ENCODE assay signal across 8 cellular contexts in genomic region chr19:19489804-19490204, GRCh38. TPM values are rescaled to one million over a fixed set of nuclear protein-coding genes. Genes with fewer than 3 reads are reported as not detected.
DNase-seq lines count a peak whose midpoint lies in the region; ATAC-seq and TF ChIP-seq lines count a peak whose summit lies in the region.

No MANE protein-coding gene starts in this region.

- no peak for TF ChIP-seq EP300 in ovary (IDR thresholded peaks at IDR 0.05)

- H3K27ac ChIP-seq in CD4-positive, alpha-beta memory T cell (ENCODE audit: low read depth, low read length): peak overlapping the region; percentile 80
- H3K27ac ChIP-seq in esophagus squamous epithelium (peak overlapping the region; percentile 62 to 87 (median 73)), ovary (peak overlapping the region; percentile 38 to 81)

- POLR2A ChIA-PET in CD4-positive, alpha-beta memory T cell (lab: Charles Lee; ENCODE audit: partially characterized antibody): interaction anchor here (0.7 to 5.7 kb wide), 22 partner anchors 15 to 344 kb away, joined by 3 to 134 read pairs (median 6); partner anchors contain the start of genes BORCS8, GATAD2A, NDUFA13 and NR2C2AP
- POLR2A ChIA-PET in T-cell (lab: Charles Lee): interaction anchor here (0.5 to 2.4 kb wide), 3 partner anchors 125 to 549 kb away, joined by 3 to 8 read pairs (median 3); no protein-coding TSS in a partner anchor

- H3K9me3 ChIP-seq in CD4-positive, alpha-beta memory T cell (ENCODE audit: control insufficient read depth in 1 of 2, low read length in 2 of 2): no peaks in the 10 kb centered on the region
- H3K9me3 ChIP-seq in esophagus squamous epithelium (no peaks in the 10 kb centered on the region), ovary (no peaks in the 10 kb centered on the region)

- no peaks in the 10 kb centered on the region for H3K27me3 ChIP-seq in CD4-positive, alpha-beta memory T cell (ENCODE audit: insufficient read depth, low read length)
- no peaks in the 10 kb centered on the region for H3K27me3 ChIP-seq in esophagus squamous epithelium
- no peaks in the 10 kb centered on the region for H3K27me3 ChIP-seq in ovary

- peak overlapping the region in 7 of 8 donors; percentile 68 to 87 (median 78) for H3K4me3 Mint-ChIP-seq in CD4-positive, alpha-beta memory T cell
- H3K4me3 Mint-ChIP-seq in T-cell: peak overlapping the region in 2 of 3 donors; percentile 64 to 79

- TF ChIP-seq POLR2A in esophagus squamous epithelium (IDR thresholded peaks at IDR 0.05): no peak
- no peak for TF ChIP-seq POLR2A in ovary (IDR thresholded peaks at IDR 0.05)

- intact Hi-C loops in CD4-positive, alpha-beta memory T cell (cut with micrococcal nuclease): loop anchor here (1.0 to 5.0 kb wide), 9 partner anchors 26 to 304 kb away; partner anchors contain the start of genes BORCS8, GATAD2A, MAU2 and NDUFA13
- intact Hi-C loops in esophagus squamous epithelium (cut with DNase I): loop anchor here (5.0 kb wide), 1 partner anchor 123 kb away; no protein-coding TSS in a partner anchor
- intact Hi-C loops in ovary (cut with DNase I): loop anchor here (5.0 to 10.0 kb wide), 4 partner anchors 65 to 345 kb away; no protein-coding TSS in a partner anchor

- peaks cover 23% of the 10 kb centered on the region for H3K36me3 ChIP-seq in CD4-positive, alpha-beta memory T cell (ENCODE audit: insufficient read depth, low read length)
- H3K36me3 ChIP-seq in esophagus squamous epithelium (peaks cover 9 to 46% (median 26%) of the 10 kb centered on the region in 3 donors), ovary (no peaks in the 10 kb centered on the region)

- H3K36me3 Mint-ChIP-seq in CD4-positive, alpha-beta memory T cell: peaks cover 10 to 34% of the 10 kb centered on the region in 2 donors
- peaks cover 9% of the 10 kb centered on the region for H3K36me3 Mint-ChIP-seq in T-cell

- ATAC-seq in T-cell (replicated peaks in 1 of 4) (peak; percentile 3 to 41 (median 12)), GM19463 (IDR thresholded peaks at IDR 0.05; ENCODE audit: unreplicated experiment) (no peak), HG03520 (IDR thresholded peaks at IDR 0.05; ENCODE audit: unreplicated experiment) (no peak)

- peak in 3 of 5 donors; percentile 21 to 54 (median 27) for DNase-seq in CD4-positive, alpha-beta memory T cell
- DNase-seq in T-cell (peak in 6 of 34 experiments; percentile 8 to 42 (median 22)), esophagus squamous epithelium (lab: John Stamatoyannopoulos, UW) (no peak), ovary (no peak), germinal center (ENCODE audit: low spot score) (no peak), activated gamma-delta T cell treated with Interleukin-2 at 50 U/mL for 16 hours (no peak)

- H3K4me1 Mint-ChIP-seq in CD4-positive, alpha-beta memory T cell: peaks cover 30 to 64% (median 47%) of the 10 kb centered on the region in 4 donors
- peaks cover 52 to 59% (median 53%) of the 10 kb centered on the region in 3 donors for H3K4me1 Mint-ChIP-seq in T-cell

- peak overlapping the region; percentile 98 to 100 (median 100) for H3K27ac Mint-ChIP-seq in CD4-positive, alpha-beta memory T cell
- peak overlapping the region; percentile 95 to 99 for H3K27ac Mint-ChIP-seq in T-cell

- no peaks in the 10 kb centered on the region for H3K9me3 Mint-ChIP-seq in CD4-positive, alpha-beta memory T cell
- no peaks in the 10 kb centered on the region for H3K9me3 Mint-ChIP-seq in T-cell

- WGBS in esophagus squamous epithelium, 2 donors: 41 to 69% methylated on average over 4 to 6 of the region's 9 CpGs
- WGBS in ovary, 3 donors: 55 to 64% (median 60%) methylated on average over 9 of the region's 9 CpGs

- TF ChIP-seq CTCF in esophagus squamous epithelium (IDR thresholded peaks at IDR 0.05) (no peak), ovary (IDR thresholded peaks at IDR 0.05) (no peak)

- CTCF ChIA-PET in CD4-positive, alpha-beta memory T cell (lab: Charles Lee; ENCODE audit: partially characterized antibody): interaction anchor here (1.0 to 10.9 kb wide), 28 partner anchors 9 to 349 kb away, joined by 3 to 287 read pairs (median 8); partner anchors contain the start of gene GATAD2A
- CTCF ChIA-PET in T-cell (lab: Charles Lee): interaction anchor here (0.5 to 4.4 kb wide), 14 partner anchors 30 to 421 kb away, joined by 3 to 64 read pairs (median 5); partner anchors contain the start of gene GATAD2A (in 1 of the 2)

- peaks cover 54% of the 10 kb centered on the region for H3K4me1 ChIP-seq in CD4-positive, alpha-beta memory T cell (ENCODE audit: insufficient read depth, low read length)
- H3K4me1 ChIP-seq in esophagus squamous epithelium (peaks cover 37 to 62% (median 43%) of the 10 kb centered on the region in 3 donors), ovary (ENCODE audit: insufficient read depth) (peaks cover 23% of the 10 kb centered on the region)

- H3K27me3 Mint-ChIP-seq in CD4-positive, alpha-beta memory T cell: no peaks in the 10 kb centered on the region
- H3K27me3 Mint-ChIP-seq in T-cell: no peaks in the 10 kb centered on the region

- peak overlapping the region in 1 of 2 donors; percentile 37 for H3K4me3 ChIP-seq in CD4-positive, alpha-beta memory T cell (ENCODE audit: low read length in 2 of 2)
- H3K4me3 ChIP-seq in esophagus squamous epithelium: peak overlapping the region in 2 of 4 donors; percentile 17 to 22
- H3K4me3 ChIP-seq in ovary: no peak overlapping the region

RNA-seq across cellular contexts. Expression of gene TSSK6, which starts 25.5 kb away (rescaled TPM):
- total RNA-seq in CD4-positive, alpha-beta memory T cell: 10 to 100 TPM in 1 of 2 experiments, 1 to 10 TPM in 1; 9.7 to 10.4 TPM
- polyA plus RNA-seq in CD4-positive, alpha-beta memory T cell: 1 to 10 TPM; 1.1 to 2.0 TPM
- total RNA-seq in T-cell (10 to 100 TPM in 3 of 5 donors, 1 to 10 TPM in 2; 3.9 to 13.0 (median 11.0) TPM), esophagus squamous epithelium (1 to 10 TPM in 1 of 4 donors, under 1 TPM in 3; 0.57 to 1.7 (median 0.89) TPM), ovary (1 to 10 TPM in 3 of 7 donors, under 1 TPM in 4; 0.76 to 1.8 (median 0.95) TPM)
- polyA plus RNA-seq in ovary: 1 to 10 TPM in 1 of 2 donors, not detected in 1; 2.5 TPM

RNA-seq across cellular contexts. Expression of gene NDUFA13, which starts 26.2 kb away (rescaled TPM):
- total RNA-seq in CD4-positive, alpha-beta memory T cell: 100 to 1,000 TPM; 191 to 199 TPM
- polyA plus RNA-seq in CD4-positive, alpha-beta memory T cell: 100 to 1,000 TPM; 264 to 316 TPM
- total RNA-seq in T-cell (100 to 1,000 TPM; 188 to 235 (median 233) TPM), esophagus squamous epithelium (10 to 100 TPM; 44.6 to 88.7 (median 56.0) TPM), ovary (100 to 1,000 TPM in 6 of 7 donors, 10 to 100 TPM in 1; 46.5 to 291 (median 212) TPM)
- polyA plus RNA-seq in ovary: 100 to 1,000 TPM in 1 of 2 donors, 10 to 100 TPM in 1; 33.5 to 202 TPM

RNA-seq across cellular contexts. Expression of gene YJEFN3, which starts 38.9 kb away (rescaled TPM):
- total RNA-seq in CD4-positive, alpha-beta memory T cell: 10 to 100 TPM; 15.6 to 18.7 TPM
- polyA plus RNA-seq in CD4-positive, alpha-beta memory T cell: under 1 TPM in 1 of 2 donors, not detected in 1; 0.25 TPM
- 10 to 100 TPM in 3 of 5 donors, 1 to 10 TPM in 2; 5.4 to 14.2 (median 12.5) TPM for total RNA-seq in T-cell
- under 1 TPM; 0.08 to 0.57 (median 0.15) TPM for total RNA-seq in esophagus squamous epithelium
- total RNA-seq in ovary: 1 to 10 TPM; 2.0 to 5.0 (median 3.5) TPM
- polyA plus RNA-seq in ovary: 1 to 10 TPM; 2.9 TPM

RNA-seq across cellular contexts. Expression of gene CILP2, which starts 48.3 kb away (rescaled TPM):
- under 1 TPM; 0.09 to 0.14 TPM for total RNA-seq in CD4-positive, alpha-beta memory T cell
- not detected for polyA plus RNA-seq in CD4-positive, alpha-beta memory T cell
- total RNA-seq in T-cell (1 to 10 TPM in 1 of 5 donors, under 1 TPM in 4; 0.23 to 1.3 (median 0.41) TPM), esophagus squamous epithelium (under 1 TPM in 1 of 4 donors, not detected in 3; under 0.01 TPM), ovary (1 to 10 TPM in 4 of 7 donors, under 1 TPM in 3; 0.48 to 9.7 (median 1.1) TPM)
- polyA plus RNA-seq in ovary: 1 to 10 TPM in 1 of 2 donors, under 1 TPM in 1; 0.28 to 1.0 TPM

Comparison
In these comparisons a context has a peak if more than half of its experiments do, and no peak if none do; other contexts are left out.
1. DNase-seq: peak in CD4-positive, alpha-beta memory T cell (3 of 5); none in esophagus squamous epithelium (single experiment), ovary (0 of 5), germinal center (single experiment) and activated gamma-delta T cell treated with Interleukin-2 at 50 U/mL for 16 hours (single experiment).
2. ATAC-seq: peak in T-cell (4 of 4); none in GM19463 (single experiment) and HG03520 (single experiment).
3. Peak in every context shown above with its lines, with median percentiles within 50 percentile points of each other: H3K27ac ChIP-seq.